In genomic region chr20:50722466-50723155, GRCh38 we compare ENCODE assay signal across 1 cellular context.
TF ChIP-seq lines count a peak whose summit lies in the region.

No MANE protein-coding gene starts in this region.

TF ChIP-seq in GM23338, 12 proteins besides CTCF, POLR2A, EP300 and RAD21:
- TF ChIP-seq ZNF462 (CRISPR knock-in tag; IDR thresholded peaks at IDR 0.05) (no peak), STAT1 (IDR thresholded peaks at IDR 0.05; ENCODE audit: unreplicated experiment) (no peak), NANOG (IDR thresholded peaks at IDR 0.05; ENCODE audit: borderline replicate concordance) (no peak), JUNB (IDR thresholded peaks at IDR 0.05; ENCODE audit: unreplicated experiment) (no peak), CREB1 (CRISPR knock-in tag; IDR thresholded peaks at IDR 0.05; ENCODE audit: low read depth) (no peak), ETS1 (IDR thresholded peaks at IDR 0.05) (no peak), ZNF114 (CRISPR knock-in tag; IDR thresholded peaks at IDR 0.05) (no peak), POLR2AphosphoS5 (IDR thresholded peaks at IDR 0.05; ENCODE audit: low read depth) (no peak), EZH2phosphoT487 (IDR thresholded peaks at IDR 0.05; ENCODE audit: unreplicated experiment) (no peak), ZNF331 (CRISPR knock-in tag; IDR thresholded peaks at IDR 0.05; ENCODE audit: low read depth) (no peak), EZH2 (IDR thresholded peaks at IDR 0.05; ENCODE audit: low read depth, unreplicated experiment) (no peak), REST (IDR thresholded peaks at IDR 0.05; ENCODE audit: unreplicated experiment) (no peak)
